ENCODE assay signal across 8 cellular contexts in genomic region chr1:218345673-218346390, GRCh38. TPM values are rescaled to one million over a fixed set of nuclear protein-coding genes. Genes with fewer than 3 reads are reported as not detected.
A peak's percentile ranks its signal among the peaks of the same experiment; 100 is the strongest.
DNase-seq lines count a peak whose midpoint lies in the region; ATAC-seq and TF ChIP-seq lines count a peak whose summit lies in the region.

No MANE protein-coding gene starts in this region.

- DNase-seq in G401 (ENCODE audit: low spot score), result peak; percentile 50
- DNase-seq in HL-60 (ENCODE audit: low read depth in 1 of 2, low spot score in 1 of 2), result peak; percentile 21 to 44
- peak in 1 of 3 donors; percentile 63 for DNase-seq in Peyer's patch
- DNase-seq in body of pancreas, result peak; percentile 49 to 70 (median 58)
- peak; percentile 51 for DNase-seq in iPS-NIHi7 (ENCODE audit: extremely low spot score)
- no peak for DNase-seq in skeletal muscle cell (ENCODE audit: low read depth)
- DNase-seq in mesenteric fat pad (ENCODE audit: low spot score), result no peak

- in situ Hi-C loops in G401 (cut with HindIII; ENCODE audit: low sequenced_read_pairs), result no loop called here

- H3K4me3 ChIP-seq in HL-60 (replicated peaks; ENCODE audit: insufficient read depth, low read length), result peak overlapping the region; percentile 54
- H3K4me3 ChIP-seq in Peyer's patch, result peak overlapping the region; percentile 40 to 66 (median 58)
- peak overlapping the region; percentile 46 to 63 for H3K4me3 ChIP-seq in body of pancreas
- H3K4me3 ChIP-seq in skeletal muscle cell (ENCODE audit: low read depth, low read length), result peak overlapping the region; percentile 70

- H3K27ac ChIP-seq in HL-60 (replicated peaks), result no peak overlapping the region
- peak overlapping the region in 3 of 4 donors; percentile 60 to 80 (median 62) for H3K27ac ChIP-seq in Peyer's patch
- peak overlapping the region; percentile 56 to 74 (median 70) for H3K27ac ChIP-seq in body of pancreas

- H3K36me3 ChIP-seq in Peyer's patch, result no peaks in the 10 kb centered on the region
- no peaks in the 10 kb centered on the region for H3K36me3 ChIP-seq in body of pancreas (replicated peaks in 1 of 2; ENCODE audit: insufficient read depth in 1 of 2, low read depth in 2 of 2)

- ATAC-seq in GM21447 (IDR thresholded peaks at IDR 0.05; ENCODE audit: unreplicated experiment) (peak; percentile 49), body of pancreas (peak; percentile 75)

- 0 to 1% methylated on average over 25 to 62 of the region's 64 CpGs for WGBS in body of pancreas, 2 donors

- TF ChIP-seq CTCF in HL-60 (IDR thresholded peaks at IDR 0.05; ENCODE audit: insufficient read depth, low read length) (no peak), Peyer's patch (IDR thresholded peaks at IDR 0.05) (no peak), body of pancreas (IDR thresholded peaks at IDR 0.05) (peak in 2 of 7 experiments; percentile 16 to 23)

- intact Hi-C loops in body of pancreas (cut with DNase I), result no loop called here

- H3K4me1 ChIP-seq in Peyer's patch (peaks cover 0 to 14% (median 2%) of the 10 kb centered on the region in 4 donors), body of pancreas (peaks cover 35% of the 10 kb centered on the region)

- H3K9me3 ChIP-seq in Peyer's patch, result no peaks in the 10 kb centered on the region
- H3K9me3 ChIP-seq in body of pancreas, result no peaks in the 10 kb centered on the region

- peaks cover 2% of the 10 kb centered on the region for H3K27me3 ChIP-seq in HL-60 (ENCODE audit: insufficient read depth, poor library complexity, severe bottlenecking)
- H3K27me3 ChIP-seq in Peyer's patch, result peaks cover 0 to 8% of the 10 kb centered on the region in 2 donors
- H3K27me3 ChIP-seq in body of pancreas, result no peaks in the 10 kb centered on the region

- no peak for TF ChIP-seq POLR2A in Peyer's patch (IDR thresholded peaks at IDR 0.05)
- TF ChIP-seq POLR2A in body of pancreas (IDR thresholded peaks at IDR 0.05), result no peak

RNA-seq across cellular contexts. Expression of gene TGFB2, which starts 0.7 kb away (rescaled TPM):
- total RNA-seq in G401 (2014; rRNA removed; shearing (Covaris generic)), result 0.27 TPM in 1 of 2 replicates, not detected in the other
- 1 to 10 TPM in 1 of 4 donors, under 1 TPM in 2, not detected in 1; 0.28 to 1.7 (median 0.54) TPM for total RNA-seq in Peyer's patch
- 1 to 10 TPM; 4.3 to 4.9 TPM for total RNA-seq in body of pancreas
- total RNA-seq in mesenteric fat pad, result 1.6 TPM

Comparison
In these comparisons a context has a peak if more than half of its experiments do, and no peak if none do; other contexts are left out.
1. DNase-seq: peak in G401 (single experiment), HL-60 (2 of 2), body of pancreas (4 of 4) and iPS-NIHi7 (single experiment); none in skeletal muscle cell (single experiment) and mesenteric fat pad (single experiment).
2. Peak in every context shown above with its lines, with median percentiles within 50 percentile points of each other: H3K4me3 ChIP-seq.